In the genomic region with DNA sequence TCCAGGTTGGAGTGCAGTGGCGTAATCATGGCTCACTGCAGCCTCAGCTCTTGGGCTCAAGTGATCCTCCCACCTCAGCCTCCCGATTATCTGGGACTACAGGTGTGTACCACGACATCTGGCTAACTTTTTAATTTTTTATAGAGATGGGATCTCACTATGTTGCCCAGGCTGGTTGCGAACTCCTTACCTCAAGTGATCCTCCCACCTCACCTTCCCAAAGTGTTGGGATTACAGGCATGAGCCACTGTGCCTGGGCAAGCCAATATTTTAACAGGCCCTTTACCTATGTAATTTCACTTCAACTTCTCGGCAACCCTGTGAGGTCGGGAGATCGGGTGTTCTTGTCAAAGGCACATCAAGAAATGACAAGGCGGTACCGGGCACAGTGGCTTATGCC, we compare ENCODE assay signal across 33 cellular contexts.
"Had no signal": no experiment of that assay in that cellular context is flagged by ENCODE, and none has a peak within 500 bp of the region (broad histone marks: within the 10 kb centered on the region; RNA-seq: fewer than 3 reads in every experiment).

No MANE protein-coding gene starts in this region.

- H3K27ac ChIP-seq: adrenal gland, body of pancreas, colonic mucosa, epithelial cell of prostate, esophagus squamous epithelium, WERI-Rb-1 had no signal

- H3K4me3 ChIP-seq: adrenal gland, body of pancreas, colonic mucosa, esophagus squamous epithelium had no signal

- H3K27me3 ChIP-seq: adrenal gland, body of pancreas, colonic mucosa, esophagus squamous epithelium had no signal

- H3K36me3 Mint-ChIP-seq: activated CD8-positive, alpha-beta memory T cell treated with anti-CD3 and anti-CD28 coated beads, Interleukin-2, amount 10 ng/mL, durations not matched to agents 7 days and 5 days; activated naive CD8-positive, alpha-beta T cell treated with anti-CD3 and anti-CD28 coated beads for 36 hours had no signal

- H3K27me3 Mint-ChIP-seq: activated CD4-positive, alpha-beta memory T cell treated with anti-CD3 and anti-CD28 coated beads for 36 hours; activated CD4-positive, alpha-beta T cell treated with anti-CD3 and anti-CD28 coated beads for 36 hours; activated CD4-positive, alpha-beta T cell treated with anti-CD3 and anti-CD28 coated beads, Interleukin-2, amount 10 ng/mL, durations not matched to agents 24 days and 14 days; activated CD8-positive, alpha-beta memory T cell treated with anti-CD3 and anti-CD28 coated beads, Interleukin-2, amount 10 ng/mL, durations not matched to agents 7 days and 5 days; activated naive CD4-positive, alpha-beta T cell treated with anti-CD3 and anti-CD28 coated beads, Interleukin-2, amount 50 U/mL, for 24 hours; activated naive CD8-positive, alpha-beta T cell treated with anti-CD3 and anti-CD28 coated beads for 36 hours; activated naive CD8-positive, alpha-beta T cell treated with anti-CD3 and anti-CD28 coated beads, Interleukin-2, amount 50 U/mL, for 24 hours; T-helper 17 cell had no signal

- H3K36me3 ChIP-seq: adrenal gland, colonic mucosa, esophagus squamous epithelium had no signal

- H3K27ac Mint-ChIP-seq: activated CD4-positive, alpha-beta memory T cell treated with anti-CD3 and anti-CD28 coated beads for 36 hours; activated CD4-positive, alpha-beta T cell treated with anti-CD3 and anti-CD28 coated beads for 36 hours; activated CD4-positive, alpha-beta T cell treated with anti-CD3 and anti-CD28 coated beads, Interleukin-2, amount 10 ng/mL, durations not matched to agents 24 days and 14 days; activated CD8-positive, alpha-beta memory T cell treated with anti-CD3 and anti-CD28 coated beads, Interleukin-2, amount 10 ng/mL, durations not matched to agents 7 days and 5 days; activated CD8-positive, alpha-beta T cell treated with anti-CD3 and anti-CD28 coated beads, Interleukin-2, amount 10 ng/mL, durations not matched to agents 7 days and 5 days; activated naive CD4-positive, alpha-beta T cell treated with anti-CD3 and anti-CD28 coated beads for 36 hours; activated naive CD8-positive, alpha-beta T cell treated with anti-CD3 and anti-CD28 coated beads for 36 hours; activated naive CD8-positive, alpha-beta T cell treated with anti-CD3 and anti-CD28 coated beads, Interleukin-2, amount 50 U/mL, for 24 hours; activated T-helper 1 cell treated with anti-CD3 and anti-CD28 coated beads, Interleukin-12 subunit alpha, Interleukin-12 subunit beta, Interleukin-2, Interleukin-4 antibody, amounts not matched to agents 30 ng/mL and 10 ng/mL and 1 ng/mL, durations not matched to agents 14 hours and 24 hours and 36 hours; activated T-helper 2 cell treated with anti-CD3 and anti-CD28 coated beads, Interferon-gamma antibody, Interleukin-2, Interleukin-4, amounts not matched to agents 10 μg/mL and 5 μg/mL and 100 μg/mL, durations not matched to agents 14 hours and 24 hours and 36 hours; T-helper 17 cell; T-helper 2 cell treated with Interferon-gamma antibody and Interleukin-4, amounts not matched to agents 5 μg/mL and 100 μg/mL, for 36 hours had no signal

- H3K9me3 ChIP-seq: adrenal gland, body of pancreas, colonic mucosa, esophagus squamous epithelium had no signal

- ATAC-seq: activated CD4-positive, alpha-beta T cell treated with anti-CD3 and anti-CD28 coated beads for 36 hours; activated CD8-positive, alpha-beta memory T cell treated with anti-CD3 and anti-CD28 coated beads, Interleukin-2, amount 10 ng/mL, durations not matched to agents 7 days and 5 days; activated CD8-positive, alpha-beta T cell treated with anti-CD3 and anti-CD28 coated beads, Interleukin-2, amount 10 ng/mL, durations not matched to agents 7 days and 5 days; activated naive CD8-positive, alpha-beta T cell treated with anti-CD3 and anti-CD28 coated beads, Interleukin-2, amount 50 U/mL, for 24 hours; body of pancreas; T-helper 17 cell had no signal

- H3K4me1 Mint-ChIP-seq: activated CD4-positive, alpha-beta T cell treated with anti-CD3 and anti-CD28 coated beads for 36 hours; activated CD4-positive, alpha-beta T cell treated with anti-CD3 and anti-CD28 coated beads, Interleukin-2, amount 10 ng/mL, durations not matched to agents 24 days and 14 days; activated CD8-positive, alpha-beta memory T cell treated with anti-CD3 and anti-CD28 coated beads, Interleukin-2, amount 10 ng/mL, durations not matched to agents 7 days and 5 days; activated naive CD8-positive, alpha-beta T cell treated with anti-CD3 and anti-CD28 coated beads for 36 hours; activated naive CD8-positive, alpha-beta T cell treated with anti-CD3 and anti-CD28 coated beads, Interleukin-2, amount 50 U/mL, for 24 hours had no signal

- DNase-seq: activated CD4-positive, alpha-beta memory T cell treated with anti-CD3 and anti-CD28 coated beads for 36 hours; activated CD4-positive, alpha-beta T cell treated with anti-CD3 and anti-CD28 coated beads for 36 hours; activated CD4-positive, alpha-beta T cell treated with anti-CD3 and anti-CD28 coated beads, Interleukin-2, amount 10 ng/mL, durations not matched to agents 24 days and 14 days; activated CD4-positive, CD25-positive, alpha-beta regulatory T cell; activated CD4-positive, CD25-positive, alpha-beta regulatory T cell treated with anti-CD3 and anti-CD28 coated beads, Interleukin-2, amount 50 U/mL, for 72 hours; activated CD8-positive, alpha-beta memory T cell treated with anti-CD3 and anti-CD28 coated beads, Interleukin-2, amount 10 ng/mL, durations not matched to agents 7 days and 5 days; activated CD8-positive, alpha-beta memory T cell treated with anti-CD3 and anti-CD28 coated beads, Interleukin-2, amount 50 U/mL, for 4 hours; activated CD8-positive, alpha-beta T cell treated with anti-CD3 and anti-CD28 coated beads, Interleukin-2, amount 10 ng/mL, durations not matched to agents 7 days and 5 days; activated effector memory CD4-positive, alpha-beta T cell treated with anti-CD3 and anti-CD28 coated beads, Interleukin-2, amount 50 U/mL, for 16 hours; activated naive CD4-positive, alpha-beta T cell treated with anti-CD3 and anti-CD28 coated beads for 36 hours; activated naive CD8-positive, alpha-beta T cell treated with anti-CD3 and anti-CD28 coated beads for 36 hours; activated naive CD8-positive, alpha-beta T cell treated with anti-CD3 and anti-CD28 coated beads, Interleukin-2, amount 50 U/mL, for 24 hours; activated T-cell treated with anti-CD3 and anti-CD28 coated beads, Interleukin-2, amount 50 U/mL, for 1 hour; activated T-cell treated with anti-CD3 and anti-CD28 coated beads, Interleukin-2, amount 50 U/mL, for 48 hours; adrenal gland; amygdala; aorta; body of pancreas; central memory CD4-positive, alpha-beta T cell; cerebellar nuclear complex; colonic mucosa; effector CD8-positive, alpha-beta T cell; esophagus squamous epithelium; foreskin melanocyte; head of caudate nucleus; T-helper 17 cell; T1000; WERI-Rb-1 had no signal

- H3K4me1 ChIP-seq: adrenal gland, body of pancreas, colonic mucosa had no signal

- H3K9me3 Mint-ChIP-seq: activated CD4-positive, alpha-beta memory T cell treated with anti-CD3 and anti-CD28 coated beads for 36 hours; activated CD4-positive, alpha-beta T cell treated with anti-CD3 and anti-CD28 coated beads, Interleukin-2, amount 10 ng/mL, durations not matched to agents 24 days and 14 days; activated naive CD4-positive, alpha-beta T cell treated with anti-CD3 and anti-CD28 coated beads for 36 hours; activated naive CD4-positive, alpha-beta T cell treated with anti-CD3 and anti-CD28 coated beads, Interleukin-2, amount 50 U/mL, for 24 hours; activated naive CD8-positive, alpha-beta T cell treated with anti-CD3 and anti-CD28 coated beads for 36 hours; activated naive CD8-positive, alpha-beta T cell treated with anti-CD3 and anti-CD28 coated beads, Interleukin-2, amount 50 U/mL, for 24 hours; activated T-helper 1 cell treated with anti-CD3 and anti-CD28 coated beads, Interleukin-12 subunit alpha, Interleukin-12 subunit beta, Interleukin-2, Interleukin-4 antibody, amounts not matched to agents 30 ng/mL and 10 ng/mL and 1 ng/mL, durations not matched to agents 14 hours and 24 hours and 36 hours; activated T-helper 2 cell treated with anti-CD3 and anti-CD28 coated beads, Interferon-gamma antibody, Interleukin-2, Interleukin-4, amounts not matched to agents 10 μg/mL and 5 μg/mL and 100 μg/mL, durations not matched to agents 14 hours and 24 hours and 36 hours; T-helper 2 cell treated with Interferon-gamma antibody and Interleukin-4, amounts not matched to agents 5 μg/mL and 100 μg/mL, for 36 hours had no signal

- H3K4me3 Mint-ChIP-seq: activated CD4-positive, alpha-beta memory T cell treated with anti-CD3 and anti-CD28 coated beads for 36 hours; activated CD4-positive, alpha-beta T cell treated with anti-CD3 and anti-CD28 coated beads for 36 hours; activated CD4-positive, alpha-beta T cell treated with anti-CD3 and anti-CD28 coated beads, Interleukin-2, amount 10 ng/mL, durations not matched to agents 24 days and 14 days; activated CD8-positive, alpha-beta memory T cell treated with anti-CD3 and anti-CD28 coated beads, Interleukin-2, amount 10 ng/mL, durations not matched to agents 7 days and 5 days; activated CD8-positive, alpha-beta T cell treated with anti-CD3 and anti-CD28 coated beads, Interleukin-2, amount 10 ng/mL, durations not matched to agents 7 days and 5 days; activated naive CD4-positive, alpha-beta T cell treated with anti-CD3 and anti-CD28 coated beads for 36 hours; activated naive CD4-positive, alpha-beta T cell treated with anti-CD3 and anti-CD28 coated beads, Interleukin-2, amount 50 U/mL, for 24 hours; activated naive CD8-positive, alpha-beta T cell treated with anti-CD3 and anti-CD28 coated beads for 36 hours; activated naive CD8-positive, alpha-beta T cell treated with anti-CD3 and anti-CD28 coated beads, Interleukin-2, amount 50 U/mL, for 24 hours; activated T-helper 1 cell treated with anti-CD3 and anti-CD28 coated beads, Interleukin-12 subunit alpha, Interleukin-12 subunit beta, Interleukin-2, Interleukin-4 antibody, amounts not matched to agents 30 ng/mL and 10 ng/mL and 1 ng/mL, durations not matched to agents 14 hours and 24 hours and 36 hours; T-helper 17 cell; T-helper 2 cell treated with Interferon-gamma antibody and Interleukin-4, amounts not matched to agents 5 μg/mL and 100 μg/mL, for 36 hours had no signal
